In the genomic region with DNA sequence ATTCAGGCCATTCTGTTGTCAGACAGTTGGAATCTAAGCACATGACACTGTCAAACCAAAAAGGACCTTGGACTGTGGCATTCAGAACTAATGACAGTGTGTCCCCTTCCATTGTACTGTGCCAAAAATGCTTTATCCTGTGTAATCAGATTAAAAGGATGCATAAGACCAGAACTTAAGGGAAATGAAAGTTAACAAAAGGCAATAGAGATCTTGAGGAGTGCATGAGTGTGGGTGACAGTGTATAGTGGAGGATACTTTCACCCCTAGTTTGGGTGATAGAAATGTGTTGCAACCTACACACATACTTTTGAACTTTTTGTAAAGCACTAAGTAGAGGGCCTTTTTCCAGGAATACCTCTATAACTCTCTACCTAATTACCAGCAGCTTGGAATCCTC, we compare ENCODE assay signal across 18 cellular contexts. TPM values are rescaled to one million over a fixed set of nuclear protein-coding genes. Genes with fewer than 3 reads are reported as not detected.
DNase-seq lines count a peak whose midpoint lies in the region; ATAC-seq and TF ChIP-seq lines count a peak whose summit lies in the region.
"Had no signal": no experiment of that assay in that cellular context is flagged by ENCODE, and none has a peak within 500 bp of the region (broad histone marks: within the 10 kb centered on the region; RNA-seq: fewer than 3 reads in every experiment).

No MANE protein-coding gene starts in this region.

- no peak for TF ChIP-seq EP300 in gastroesophageal sphincter (IDR thresholded peaks at IDR 0.05)

- no peaks in the 10 kb centered on the region for H4K20me1 ChIP-seq in OCI-LY7 (ENCODE audit: insufficient read depth, low read length)

- H3K79me2 ChIP-seq in OCI-LY7 (ENCODE audit: insufficient read depth, low read depth, low read length), result no peaks in the 10 kb centered on the region

- no peaks in the 10 kb centered on the region for H3K9me3 Mint-ChIP-seq in CD4-positive, CD25-positive, alpha-beta regulatory T cell
- H3K9me3 Mint-ChIP-seq: CD8-positive, alpha-beta T cell had no signal

- TF ChIP-seq POLR2A in gastroesophageal sphincter (IDR thresholded peaks at IDR 0.05) (no peak), prostate gland (IDR thresholded peaks at IDR 0.05) (no peak)

- H3K36me3 ChIP-seq in CD4-positive, CD25-positive, alpha-beta regulatory T cell (ENCODE audit: control insufficient read depth, insufficient read depth, low read length), result no peaks in the 10 kb centered on the region
- H3K36me3 ChIP-seq in OCI-LY7 (ENCODE audit: insufficient read depth, low read length) (no peaks in the 10 kb centered on the region), gastroesophageal sphincter (no peaks in the 10 kb centered on the region), prostate gland (no peaks in the 10 kb centered on the region)
- H3K36me3 ChIP-seq: ascending aorta had no signal

- H3K4me3 ChIP-seq in CD4-positive, CD25-positive, alpha-beta regulatory T cell (ENCODE audit: low read depth, low read length), result peak overlapping the region; percentile 9
- H3K4me3 ChIP-seq in OCI-LY7 (ENCODE audit: low read depth, low read length, poor library complexity, severe bottlenecking), result no peak overlapping the region
- no peak overlapping the region for H3K4me3 ChIP-seq in gastroesophageal sphincter
- no peak overlapping the region for H3K4me3 ChIP-seq in prostate gland
- H3K4me3 ChIP-seq: ascending aorta, coronary artery had no signal

- H2AFZ ChIP-seq in OCI-LY7 (ENCODE audit: low read length), result no peak overlapping the region

- TF ChIP-seq CTCF in OCI-LY7 (conservative IDR thresholded peaks at IDR 0.05; ENCODE audit: low read length) (no peak), gastroesophageal sphincter (IDR thresholded peaks at IDR 0.05) (no peak), prostate gland (IDR thresholded peaks at IDR 0.05) (no peak)

- H3K9me3 ChIP-seq in CD4-positive, CD25-positive, alpha-beta regulatory T cell (ENCODE audit: control insufficient read depth in 2 of 2, low read length in 2 of 2), result no peaks in the 10 kb centered on the region
- H3K9me3 ChIP-seq in OCI-LY7 (ENCODE audit: low read length) (no peaks in the 10 kb centered on the region), gastroesophageal sphincter (no peaks in the 10 kb centered on the region), prostate gland (no peaks in the 10 kb centered on the region)
- H3K9me3 ChIP-seq: ascending aorta had no signal

- no TSS peak for BruUV-seq in OCI-LY7 (replicated peaks; lab: Mats Ljungman, UMichigan)

- H3K27me3 ChIP-seq in CD4-positive, CD25-positive, alpha-beta regulatory T cell (ENCODE audit: control insufficient read depth, insufficient read depth, low read length), result no peaks in the 10 kb centered on the region
- no peaks in the 10 kb centered on the region for H3K27me3 ChIP-seq in gastroesophageal sphincter
- H3K27me3 ChIP-seq in prostate gland (replicated peaks; ENCODE audit: insufficient read depth), result no peaks in the 10 kb centered on the region
- H3K27me3 ChIP-seq: ascending aorta had no signal

- peak overlapping the region in 2 of 3 donors; percentile 48 to 69 for H3K27ac Mint-ChIP-seq in CD4-positive, CD25-positive, alpha-beta regulatory T cell
- H3K27ac Mint-ChIP-seq: CD8-positive, alpha-beta T cell had no signal

- H3K27me3 Mint-ChIP-seq in CD4-positive, CD25-positive, alpha-beta regulatory T cell, result no peaks in the 10 kb centered on the region

- peak overlapping the region in 2 of 4 donors; percentile 28 to 45 for H3K4me3 Mint-ChIP-seq in CD4-positive, CD25-positive, alpha-beta regulatory T cell
- H3K4me3 Mint-ChIP-seq: CD8-positive, alpha-beta T cell had no signal

- POLR2A ChIA-PET in OCI-LY7 (lab: Charles Lee), result interaction anchor here (0.6 to 1.0 kb wide), 3 partner anchors 8 to 108 kb away, joined by 3 to 5 read pairs (median 4); no protein-coding TSS in a partner anchor

- ATAC-seq in CD4-positive, CD25-positive, alpha-beta regulatory T cell (ENCODE audit: low read depth in 2 of 2), result no peak
- peak; percentile 26 for ATAC-seq in GM18511 (IDR thresholded peaks at IDR 0.05; ENCODE audit: unreplicated experiment)
- ATAC-seq in gastroesophageal sphincter, result no peak
- ATAC-seq: CD8-positive, alpha-beta T cell; left colon had no signal

- H3K4me2 ChIP-seq in OCI-LY7 (ENCODE audit: low read length), result peak overlapping the region; percentile 58; the same call in 1 of the 2 replicates

- H3K4me1 ChIP-seq in CD4-positive, CD25-positive, alpha-beta regulatory T cell (ENCODE audit: control insufficient read depth, insufficient read depth, low read length, poor library complexity, severe bottlenecking), result peaks cover 12% of the 10 kb centered on the region
- H3K4me1 ChIP-seq in OCI-LY7 (ENCODE audit: insufficient read depth, low read length, poor library complexity, severe bottlenecking) (peaks cover 37% of the 10 kb centered on the region), gastroesophageal sphincter (no peaks in the 10 kb centered on the region), prostate gland (replicated peaks) (no peaks in the 10 kb centered on the region)
- H3K4me1 ChIP-seq: ascending aorta had no signal

- intact Hi-C loops in OCI-LY7 (cut with micrococcal nuclease; ENCODE audit: unreplicated experiment), result loop anchor here (10.0 kb wide), 1 partner anchor 218 kb away; a partner anchor contains a TSS
- intact Hi-C loops in prostate gland (cut with DNase I), result no loop called here

- no peaks in the 10 kb centered on the region for H3K36me3 Mint-ChIP-seq in CD4-positive, CD25-positive, alpha-beta regulatory T cell
- H3K36me3 Mint-ChIP-seq: CD8-positive, alpha-beta T cell had no signal

- no peak for DNase-seq in CD4-positive, CD25-positive, alpha-beta regulatory T cell
- DNase-seq in OCI-LY7 (ENCODE audit: low spot score) (no peak), prostate gland (ENCODE audit: low spot score) (no peak), NCI-H82 (lab: John Stamatoyannopoulos, UW) (no peak), HuH-7.5 (ENCODE audit: low spot score) (no peak)
- DNase-seq: activated CD8-positive, alpha-beta memory T cell treated with anti-CD3 and anti-CD28 coated beads, Interleukin-2, amount 50 U/mL, for 4 hours; CD8-positive, alpha-beta T cell; GF-D8; GOT3; left colon; NCI-H1436 treated with DMSO at 0.1 percent for 48 hours; NCI-H524 treated with DMSO at 0.1 percent for 48 hours; Right ventricle myocardium superior; stimulated activated CD4-positive, alpha-beta T cell treated with anti-CD3 and anti-CD28 coated beads, Interleukin-4, amount 100 ng/mL, for 24 hours had no signal

- H3K9me2 ChIP-seq in OCI-LY7 (ENCODE audit: insufficient read depth, low read length), result no peaks in the 10 kb centered on the region

- H3K4me1 Mint-ChIP-seq in CD4-positive, CD25-positive, alpha-beta regulatory T cell, result peaks cover 0 to 38% (median 22%) of the 10 kb centered on the region in 4 donors

- CTCF ChIA-PET in OCI-LY7 (lab: Charles Lee; ENCODE audit: unreplicated experiment), result no interaction called here

- no peak overlapping the region for H3K27ac ChIP-seq in CD4-positive, CD25-positive, alpha-beta regulatory T cell (ENCODE audit: insufficient read depth, low read length, poor library complexity, severe bottlenecking)
- H3K27ac ChIP-seq in OCI-LY7 (ENCODE audit: low read depth, low read length, poor library complexity, severe bottlenecking) (no peak overlapping the region), gastroesophageal sphincter (peak overlapping the region in 3 of 4 donors; percentile 61 to 78 (median 67)), prostate gland (peak overlapping the region in 1 of 2 donors; percentile 43)
- H3K27ac ChIP-seq: ascending aorta, coronary artery had no signal

RNA-seq across cellular contexts. Expression of a gene that starts 4.5 kb away (rescaled TPM):
- 7.2 TPM for total RNA-seq in CD4-positive, CD25-positive, alpha-beta regulatory T cell
- 1 to 10 TPM; 3.0 to 5.4 (median 3.2) TPM for polyA plus RNA-seq in CD4-positive, CD25-positive, alpha-beta regulatory T cell
- total RNA-seq in OCI-LY7 (2014; rRNA removed; shearing (Covaris generic)), result 0.39 and 1.4 TPM in 2 replicates
- total RNA-seq in OCI-LY7 (2022), result 0.66 and 0.99 TPM in 2 replicates
- 10 to 100 TPM; 13.7 to 54.3 (median 28.3) TPM for total RNA-seq in gastroesophageal sphincter
- total RNA-seq in prostate gland, result 1 to 10 TPM in 1 of 2 donors, under 1 TPM in 1; 0.97 to 1.5 TPM

Comparison
In these comparisons a context has a peak if more than half of its experiments do, and no peak if none do; other contexts are left out.
1. H3K27ac ChIP-seq: peak in gastroesophageal sphincter (3 of 4); none in CD4-positive, CD25-positive, alpha-beta regulatory T cell (single experiment) and OCI-LY7 (single experiment).